ENCODE assay signal across 8 cellular contexts in the genomic region with DNA sequence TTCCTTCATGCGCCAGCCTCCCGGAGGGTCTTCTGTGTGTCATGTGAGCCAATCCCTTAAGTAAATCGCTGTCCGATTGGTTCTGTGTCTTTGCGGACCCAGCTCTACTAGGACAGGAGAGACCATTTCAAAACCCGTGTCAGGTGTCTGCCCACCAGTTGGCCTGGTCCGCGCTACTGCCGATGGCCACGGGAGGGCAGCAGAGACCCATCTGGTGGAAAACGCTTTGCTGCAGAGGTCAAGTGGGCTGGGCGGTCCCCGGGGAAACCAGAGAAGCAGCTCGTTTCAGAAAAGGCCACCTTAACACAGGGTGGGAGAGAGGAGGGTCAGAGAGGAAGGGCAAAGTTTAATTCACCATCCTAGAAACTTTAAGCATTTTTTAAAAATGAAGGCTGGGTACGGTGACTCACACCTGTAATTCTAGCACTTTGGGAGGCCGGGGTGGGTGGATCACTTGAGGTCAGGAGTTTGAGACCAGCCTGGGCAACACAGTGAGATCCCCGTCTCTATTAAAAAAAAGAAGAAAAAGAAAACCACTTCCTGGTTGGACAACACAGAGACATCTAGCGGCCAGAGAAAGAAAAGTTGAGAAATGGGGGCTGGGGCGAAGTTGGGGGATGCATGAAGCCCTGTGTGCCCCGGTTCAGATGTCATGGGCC. TPM values are rescaled to one million over a fixed set of nuclear protein-coding genes. Genes with fewer than 3 reads are reported as not detected.
DNase-seq lines count a peak whose midpoint lies in the region; ATAC-seq and TF ChIP-seq lines count a peak whose summit lies in the region.

No MANE protein-coding gene starts in this region.

- H3K9me3 Mint-ChIP-seq in T-cell: no peaks in the 10 kb centered on the region
- H3K9me3 Mint-ChIP-seq in activated naive CD8-positive, alpha-beta T cell treated with anti-CD3 and anti-CD28 coated beads, Interleukin-2, amount 10 ng/mL, durations not matched to agents 7 days and 5 days: no peaks in the 10 kb centered on the region

- H3K36me3 ChIP-seq in prostate gland (no peaks in the 10 kb centered on the region), upper lobe of right lung (no peaks in the 10 kb centered on the region)

- H3K27me3 Mint-ChIP-seq in T-cell: no peaks in the 10 kb centered on the region
- H3K27me3 Mint-ChIP-seq in activated naive CD8-positive, alpha-beta T cell treated with anti-CD3 and anti-CD28 coated beads, Interleukin-2, amount 10 ng/mL, durations not matched to agents 7 days and 5 days: peaks cover 2% of the 10 kb centered on the region

- 10% methylated on average over 20 of the region's 20 CpGs for WGBS in prostate gland

- H3K27ac ChIP-seq in prostate gland: no peak overlapping the region
- H3K27ac ChIP-seq in upper lobe of right lung: no peak overlapping the region

- POLR2A ChIA-PET in T-cell (lab: Charles Lee): no interaction called here
- POLR2A ChIA-PET in activated naive CD8-positive, alpha-beta T cell treated with anti-CD3 and anti-CD28 coated beads, Interleukin-2, amount 10 ng/mL, durations not matched to agents 7 days and 5 days (lab: Charles Lee): interaction anchor here (1.6 kb wide), 1 partner anchor 10 kb away, joined by 6 read pairs; no protein-coding TSS in a partner anchor

- no peaks in the 10 kb centered on the region for H3K4me1 ChIP-seq in prostate gland (replicated peaks)
- H3K4me1 ChIP-seq in upper lobe of right lung: peaks cover 8% of the 10 kb centered on the region

- H3K4me1 Mint-ChIP-seq in T-cell: peaks cover 9 to 11% (median 10%) of the 10 kb centered on the region in 3 donors
- peaks cover 10% of the 10 kb centered on the region for H3K4me1 Mint-ChIP-seq in activated naive CD8-positive, alpha-beta T cell treated with anti-CD3 and anti-CD28 coated beads, Interleukin-2, amount 10 ng/mL, durations not matched to agents 7 days and 5 days

- peak; percentile 88 to 96 (median 92) for TF ChIP-seq CTCF in prostate gland (IDR thresholded peaks at IDR 0.05)
- peak; percentile 95 for TF ChIP-seq CTCF in upper lobe of right lung (IDR thresholded peaks at IDR 0.05)

- peak overlapping the region; percentile 13 to 53 for H3K27ac Mint-ChIP-seq in T-cell
- peak overlapping the region; percentile 92 for H3K27ac Mint-ChIP-seq in activated naive CD8-positive, alpha-beta T cell treated with anti-CD3 and anti-CD28 coated beads, Interleukin-2, amount 10 ng/mL, durations not matched to agents 7 days and 5 days

- H3K9me3 ChIP-seq in prostate gland (no peaks in the 10 kb centered on the region), upper lobe of right lung (no peaks in the 10 kb centered on the region)

- H3K4me3 ChIP-seq in prostate gland (no peak overlapping the region), upper lobe of right lung (no peak overlapping the region)

- H3K27me3 ChIP-seq in prostate gland (replicated peaks; ENCODE audit: insufficient read depth) (no peaks in the 10 kb centered on the region), upper lobe of right lung (no peaks in the 10 kb centered on the region)

- H3K36me3 Mint-ChIP-seq in T-cell: no peaks in the 10 kb centered on the region
- no peaks in the 10 kb centered on the region for H3K36me3 Mint-ChIP-seq in activated naive CD8-positive, alpha-beta T cell treated with anti-CD3 and anti-CD28 coated beads, Interleukin-2, amount 10 ng/mL, durations not matched to agents 7 days and 5 days

- peak; percentile 88 for DNase-seq in CD1c-positive myeloid dendritic cell (ENCODE audit: extremely low spot score)
- DNase-seq in NCI-H1105 treated with DMSO at 0.1 percent for 48 hours (lab: John Stamatoyannopoulos, UW): peak; percentile 61
- peak; percentile 31 to 79 (median 68) for DNase-seq in T-cell
- peak; percentile 90 for DNase-seq in activated naive CD8-positive, alpha-beta T cell treated with anti-CD3 and anti-CD28 coated beads, Interleukin-2, amount 10 ng/mL, durations not matched to agents 7 days and 5 days
- DNase-seq in cardiac septum (ENCODE audit: low spot score): peak; percentile 95
- peak; percentile 69 for DNase-seq in prostate gland (ENCODE audit: low spot score)
- DNase-seq in upper lobe of right lung: peak; percentile 94

- H3K4me3 Mint-ChIP-seq in T-cell: peak overlapping the region; percentile 63 to 78 (median 65)
- peak overlapping the region; percentile 81 for H3K4me3 Mint-ChIP-seq in activated naive CD8-positive, alpha-beta T cell treated with anti-CD3 and anti-CD28 coated beads, Interleukin-2, amount 10 ng/mL, durations not matched to agents 7 days and 5 days

- ATAC-seq in GM21619 (IDR thresholded peaks at IDR 0.05; ENCODE audit: unreplicated experiment) (peak; percentile 62), T-cell (replicated peaks in 1 of 4) (peak; percentile 77 to 88 (median 83)), upper lobe of right lung (peak; percentile 95)
- peak; percentile 80 for ATAC-seq in activated naive CD8-positive, alpha-beta T cell treated with anti-CD3 and anti-CD28 coated beads, Interleukin-2, amount 10 ng/mL, durations not matched to agents 7 days and 5 days (ENCODE audit: low read depth)

- intact Hi-C loops in cardiac septum (cut with DNase I): loop anchor here (1.0 to 10.0 kb wide), 4 partner anchors 120 to 495 kb away; no protein-coding TSS in a partner anchor
- intact Hi-C loops in prostate gland (cut with DNase I): loop anchor here (5.0 kb wide), 1 partner anchor 127 kb away; no protein-coding TSS in a partner anchor
- intact Hi-C loops in upper lobe of right lung (cut with DNase I): loop anchor here (10.0 kb wide), 1 partner anchor 140 kb away; no protein-coding TSS in a partner anchor

- CTCF ChIA-PET in T-cell (lab: Charles Lee): interaction anchor here (0.6 to 1.2 kb wide), 9 partner anchors 8 to 937 kb away, joined by 3 to 5 read pairs (median 3); no protein-coding TSS in a partner anchor

- TF ChIP-seq POLR2A in prostate gland (IDR thresholded peaks at IDR 0.05): no peak

RNA-seq across cellular contexts. Expression of a gene that starts 2.8 kb away (rescaled TPM):
- not detected for total RNA-seq in T-cell
- not detected for total RNA-seq in activated naive CD8-positive, alpha-beta T cell treated with anti-CD3 and anti-CD28 coated beads, Interleukin-2, amount 10 ng/mL, durations not matched to agents 7 days and 5 days
- not detected for total RNA-seq in cardiac septum
- total RNA-seq in prostate gland: not detected
- not detected for total RNA-seq in upper lobe of right lung
